Comparison of ENCODE assay signal across 28 cellular contexts in genomic region chr22:33969052-33969451, GRCh38. TPM values are rescaled to one million over a fixed set of nuclear protein-coding genes. Genes with fewer than 3 reads are reported as not detected.
A peak's percentile ranks its signal among the peaks of the same experiment; 100 is the strongest.
DNase-seq lines count a peak whose midpoint lies in the region; ATAC-seq, FAIRE-seq and TF ChIP-seq lines count a peak whose summit lies in the region.
"Had no signal": no experiment of that assay in that cellular context is flagged by ENCODE, and none has a peak within 500 bp of the region (broad histone marks: within the 10 kb centered on the region; RNA-seq: fewer than 3 reads in every experiment).

No MANE protein-coding gene starts in this region.

- H3K9me2 ChIP-seq in neural cell (ENCODE audit: insufficient read depth, low read length): peaks cover 3% of the 10 kb centered on the region

- H3K4me3 Mint-ChIP-seq in natural killer cell treated with Interleukin-12 subunit alpha and Interleukin-12 subunit beta and Interleukin-15 and Interleukin-18, amount 100 ng/mL, for 72 hours: no peak overlapping the region
- H3K4me3 Mint-ChIP-seq: activated naive CD8-positive, alpha-beta T cell; CD4-positive, CD25-positive, alpha-beta regulatory T cell; stimulated activated memory B cell treated with anti-CD40 and anti-IgM and Interleukin-4, amounts not matched to agents 10 μg/mL and 1 μg/mL and 100 μg/mL, for 72 hours had no signal

- no peak for ATAC-seq in HG03039 (IDR thresholded peaks at IDR 0.05; ENCODE audit: unreplicated experiment)
- ATAC-seq in GM19023 (IDR thresholded peaks at IDR 0.05; ENCODE audit: unreplicated experiment): no peak
- ATAC-seq in natural killer cell treated with Interleukin-12 subunit alpha and Interleukin-12 subunit beta and Interleukin-15 and Interleukin-18, amount 100 ng/mL, for 72 hours: no peak
- ATAC-seq: HCT116; stimulated activated memory B cell treated with anti-CD40 and anti-IgM and Interleukin-4, amounts not matched to agents 10 μg/mL and 1 μg/mL and 100 μg/mL, for 72 hours had no signal

- H3K9me3 ChIP-seq in neural cell (ENCODE audit: low read length) (no peaks in the 10 kb centered on the region), kidney (ENCODE audit: control insufficient read depth in 1 of 2, low read length in 2 of 2) (no peaks in the 10 kb centered on the region)
- H3K9me3 ChIP-seq: esophagus squamous epithelium had no signal

- H3K4me2 ChIP-seq in neural cell (ENCODE audit: low read length): no peak overlapping the region
- H3K4me2 ChIP-seq: smooth muscle cell had no signal

- H3K79me2 ChIP-seq in neural cell (replicated peaks; ENCODE audit: insufficient read depth, low read length): no peaks in the 10 kb centered on the region

- H3K27me3 Mint-ChIP-seq in natural killer cell treated with Interleukin-12 subunit alpha and Interleukin-12 subunit beta and Interleukin-15 and Interleukin-18, amount 100 ng/mL, for 72 hours: peaks cover 4 to 6% of the 10 kb centered on the region in 2 donors
- H3K27me3 Mint-ChIP-seq: CD4-positive, CD25-positive, alpha-beta regulatory T cell had no signal

- no peak for TF ChIP-seq EP300 in neural cell (conservative IDR thresholded peaks at IDR 0.05; ENCODE audit: poor library complexity, severe bottlenecking)

- no peak overlapping the region for H3K4me3 ChIP-seq in H7 (ENCODE audit: insufficient read depth, low read depth, low read length)
- H3K4me3 ChIP-seq in neural cell (ENCODE audit: low read length): peak overlapping the region; percentile 2
- H3K4me3 ChIP-seq in kidney (ENCODE audit: low read length in 2 of 2): no peak overlapping the region
- H3K4me3 ChIP-seq: esophagus squamous epithelium, lung, smooth muscle cell had no signal

- TF ChIP-seq RAD21 in neural cell (conservative IDR thresholded peaks at IDR 0.05): no peak

- no peak overlapping the region for H2AFZ ChIP-seq in neural cell (ENCODE audit: low read depth, low read length)

- H3K4me1 Mint-ChIP-seq in natural killer cell treated with Interleukin-12 subunit alpha and Interleukin-12 subunit beta and Interleukin-15 and Interleukin-18, amount 100 ng/mL, for 72 hours (ENCODE audit: low read depth in 2 of 2): no peaks in the 10 kb centered on the region
- H3K4me1 Mint-ChIP-seq: CD4-positive, CD25-positive, alpha-beta regulatory T cell; stimulated activated memory B cell treated with anti-CD40 and anti-IgM and Interleukin-4, amounts not matched to agents 10 μg/mL and 1 μg/mL and 100 μg/mL, for 72 hours had no signal

- no peaks in the 10 kb centered on the region for H3K9me3 Mint-ChIP-seq in natural killer cell treated with Interleukin-12 subunit alpha and Interleukin-12 subunit beta and Interleukin-15 and Interleukin-18, amount 100 ng/mL, for 72 hours
- H3K9me3 Mint-ChIP-seq: stimulated activated memory B cell treated with anti-CD40 and anti-IgM and Interleukin-4, amounts not matched to agents 10 μg/mL and 1 μg/mL and 100 μg/mL, for 72 hours had no signal

- DNase-seq in H7: peak; percentile 26
- DNase-seq in SK-MEL-5 (ENCODE audit: low read depth, low spot score): peak; percentile 45
- peak; percentile 3 for DNase-seq in glomerular visceral epithelial cell (ENCODE audit: extremely low spot score)
- DNase-seq in kidney: no peak
- no peak for DNase-seq in natural killer cell treated with Interleukin-12 subunit alpha and Interleukin-12 subunit beta and Interleukin-15 and Interleukin-18, amount 100 ng/mL, for 72 hours (ENCODE audit: low spot score)
- DNase-seq: activated CD4-positive, alpha-beta T cell treated with anti-CD3 and anti-CD28 coated beads for 4 hours; CD4-positive, CD25-positive, alpha-beta regulatory T cell; DMS153; effector CD4-positive, alpha-beta T cell; esophagus squamous epithelium; glutamatergic neuron; KBM-7; MV-4-11; NCI-H1694 treated with DMSO at 0.1 percent for 48 hours; NCI-H345; NCI-H82; nucleus accumbens; OCI-M1 had no signal

- intact Hi-C loops in kidney (cut with DNase I): no loop called here

- H4K20me1 ChIP-seq in neural cell (ENCODE audit: insufficient read depth): no peaks in the 10 kb centered on the region

- TF ChIP-seq CTCF in neural cell (IDR thresholded peaks at IDR 0.05; ENCODE audit: poor library complexity, severe bottlenecking) (no peak), kidney (IDR thresholded peaks at IDR 0.05; ENCODE audit: borderline replicate concordance, extremely low read depth, insufficient read depth) (no peak)

- H3K27ac ChIP-seq in neural cell (ENCODE audit: low read length) (no peak overlapping the region), kidney (ENCODE audit: low read depth in 2 of 2, low read length in 2 of 2) (no peak overlapping the region)
- H3K27ac ChIP-seq: esophagus squamous epithelium had no signal

- no peaks in the 10 kb centered on the region for H3K27me3 ChIP-seq in H7 (ENCODE audit: control insufficient read depth, insufficient read depth, low read length)
- no peaks in the 10 kb centered on the region for H3K27me3 ChIP-seq in neural cell (ENCODE audit: insufficient read depth, low read depth, low read length)

- no peak for FAIRE-seq in kidney (lab: Jason Lieb, UNC)
- FAIRE-seq: astrocyte, G401.6 had no signal

- H3F3A ChIP-seq in neural cell (ENCODE audit: insufficient read depth, low read length, poor library complexity, severe bottlenecking): no peaks in the 10 kb centered on the region

- H3K36me3 Mint-ChIP-seq in natural killer cell treated with Interleukin-12 subunit alpha and Interleukin-12 subunit beta and Interleukin-15 and Interleukin-18, amount 100 ng/mL, for 72 hours: no peaks in the 10 kb centered on the region
- H3K36me3 Mint-ChIP-seq: activated naive CD8-positive, alpha-beta T cell; CD4-positive, CD25-positive, alpha-beta regulatory T cell; stimulated activated memory B cell treated with anti-CD40 and anti-IgM and Interleukin-4, amounts not matched to agents 10 μg/mL and 1 μg/mL and 100 μg/mL, for 72 hours had no signal

- no peak overlapping the region for H3K27ac Mint-ChIP-seq in natural killer cell treated with Interleukin-12 subunit alpha and Interleukin-12 subunit beta and Interleukin-15 and Interleukin-18, amount 100 ng/mL, for 72 hours
- H3K27ac Mint-ChIP-seq: activated naive CD8-positive, alpha-beta T cell; CD4-positive, CD25-positive, alpha-beta regulatory T cell; stimulated activated memory B cell treated with anti-CD40 and anti-IgM and Interleukin-4, amounts not matched to agents 10 μg/mL and 1 μg/mL and 100 μg/mL, for 72 hours had no signal

- H3K4me1 ChIP-seq in kidney (ENCODE audit: control insufficient read depth in 1 of 2, insufficient read depth in 1 of 2, low read depth in 1 of 2, low read length in 2 of 2): no peaks in the 10 kb centered on the region
- H3K4me1 ChIP-seq: esophagus squamous epithelium had no signal

- no peaks in the 10 kb centered on the region for H3K36me3 ChIP-seq in H7 (replicated peaks; ENCODE audit: control insufficient read depth, insufficient read depth, low read length)
- H3K36me3 ChIP-seq in neural cell (ENCODE audit: insufficient read depth, low read length): no peaks in the 10 kb centered on the region
- H3K36me3 ChIP-seq in kidney (ENCODE audit: control insufficient read depth in 1 of 2, insufficient read depth in 2 of 2, low read length in 2 of 2): no peaks in the 10 kb centered on the region
- H3K36me3 ChIP-seq: esophagus squamous epithelium had no signal

- in situ Hi-C loops in SK-MEL-5 (cut with HindIII; ENCODE audit: low pct_unique_long_range_greater_than_20kb, low sequenced_read_pairs): no loop called here

- H3K9ac ChIP-seq in neural cell (ENCODE audit: low read length) (no peak overlapping the region), kidney (ENCODE audit: low read length in 2 of 2) (no peak overlapping the region)

TF ChIP-seq in neural cell, 6 proteins besides CTCF, POLR2A, EP300 and RAD21:
- TF ChIP-seq SMC3 (conservative IDR thresholded peaks at IDR 0.05; ENCODE audit: poor library complexity) (no peak), REST (IDR thresholded peaks at IDR 0.05; ENCODE audit: borderline replicate concordance) (no peak), MXI1 (conservative IDR thresholded peaks at IDR 0.05; ENCODE audit: poor library complexity, severe bottlenecking) (no peak), POLR2AphosphoS5 (IDR thresholded peaks at IDR 0.05) (no peak), TAF1 (IDR thresholded peaks at IDR 0.05; ENCODE audit: low read depth) (no peak), EZH2 (IDR thresholded peaks at IDR 0.05; ENCODE audit: borderline replicate concordance, insufficient read depth, low read length, poor library complexity, severe bottlenecking) (no peak)

RNA-seq across cellular contexts. Expression of gene LARGE1, which starts 48.8 kb away (rescaled TPM):
- 30.7 and 35.4 TPM in 2 replicates for total RNA-seq in H7 (2014; rRNA removed; shearing (Covaris generic))
- 22.0 and 26.4 TPM in 2 replicates for total RNA-seq in SK-MEL-5 (2014; rRNA removed; shearing (Covaris generic))
- 20.1 and 25.4 TPM in 2 replicates for polyA plus RNA-seq in SK-MEL-5 (2015; cell fraction: cytosol; rRNA removed)
- polyA plus RNA-seq in SK-MEL-5 (2015; cell fraction: nucleus; rRNA removed): 20.3 and 29.6 TPM in 2 replicates
- polyA plus RNA-seq in neural cell: 27.5 and 34.0 TPM in 2 replicates
- 66.5 and 73.7 TPM in 2 replicates for polyA minus RNA-seq in neural cell
- total RNA-seq in kidney: 22.9 TPM
- 5.0 TPM for polyA plus RNA-seq in kidney (ENCODE audit: insufficient read depth, low read depth, low replicate concordance)
- 1 to 10 TPM; 6.9 to 9.0 TPM for total RNA-seq in natural killer cell treated with Interleukin-12 subunit alpha and Interleukin-12 subunit beta and Interleukin-15 and Interleukin-18, amount 100 ng/mL, for 72 hours
- total RNA-seq: CD4-positive, CD25-positive, alpha-beta regulatory T cell had no signal
- polyA plus RNA-seq: CD4-positive, CD25-positive, alpha-beta regulatory T cell had no signal

Comparison
In these comparisons a context has a peak if more than half of its experiments do, and no peak if none do; other contexts are left out.
1. DNase-seq: peak in H7 (single experiment), SK-MEL-5 (single experiment) and glomerular visceral epithelial cell (single experiment); none in kidney (single experiment) and natural killer cell treated with Interleukin-12 subunit alpha and Interleukin-12 subunit beta and Interleukin-15 and Interleukin-18, amount 100 ng/mL, for 72 hours (single experiment).